In the genomic region with DNA sequence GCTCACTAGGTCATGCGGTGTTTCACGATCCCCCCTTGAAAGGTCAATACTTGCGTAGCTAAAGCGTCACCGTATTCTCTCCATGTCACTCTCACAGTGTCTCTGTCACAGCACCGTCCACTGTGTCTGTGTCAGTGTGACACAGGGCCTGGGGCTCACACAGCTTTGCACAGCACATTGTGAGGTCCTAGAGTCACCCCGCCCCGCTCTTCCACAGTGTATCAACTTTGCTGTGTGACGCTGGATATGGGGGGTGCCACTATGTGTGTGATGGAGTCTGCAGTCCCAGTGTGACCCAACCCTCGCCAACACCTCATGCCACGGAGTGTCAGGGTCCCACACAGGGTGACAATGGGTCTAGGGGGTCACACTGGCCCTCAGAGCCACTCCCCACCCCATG, we compare ENCODE assay signal across 9 cellular contexts. TPM values are rescaled to one million over a fixed set of nuclear protein-coding genes. Genes with fewer than 3 reads are reported as not detected.
DNase-seq lines count a peak whose midpoint lies in the region; ATAC-seq, FAIRE-seq and TF ChIP-seq lines count a peak whose summit lies in the region.
"Had no signal": no experiment of that assay in that cellular context is flagged by ENCODE, and none has a peak within 500 bp of the region (broad histone marks: within the 10 kb centered on the region; RNA-seq: fewer than 3 reads in every experiment).

No MANE protein-coding gene starts in this region.

- TF ChIP-seq CTCF in Caco-2 (IDR thresholded peaks at IDR 0.05; ENCODE audit: insufficient read depth in 1 of 2, low read depth in 1 of 2, low read length in 1 of 2, severe bottlenecking in 1 of 2, unreplicated experiment in 1 of 2): no peak
- no peak for TF ChIP-seq CTCF in WI38 (IDR thresholded peaks at IDR 0.05; ENCODE audit: low read depth, low read length)
- no peak for TF ChIP-seq CTCF in cardiac muscle cell (IDR thresholded peaks at IDR 0.05; ENCODE audit: low read depth, low read length)

- H3K36me3 Mint-ChIP-seq in Caco-2 (ENCODE audit: insufficient read depth, unreplicated experiment): no peaks in the 10 kb centered on the region

- no CpG with 5 or more reads among the region's 11 CpGs for WGBS in trophoblast cell (ENCODE audit: extremely low coverage, insufficient coverage, insufficient read length)

- peak overlapping the region; percentile 14 for H2AFZ ChIP-seq in trophoblast cell (ENCODE audit: insufficient read depth, low read length, poor library complexity)

- no peak overlapping the region for H4K8ac ChIP-seq in trophoblast cell (ENCODE audit: low read depth, low read length)

- H3K4me3 ChIP-seq in Caco-2 (ENCODE audit: low read depth, low read length) (peak overlapping the region; percentile 32), WI38 (ENCODE audit: low read depth, low read length) (peak overlapping the region; percentile 55), cardiac muscle cell (peak overlapping the region; percentile 28), trophoblast cell (ENCODE audit: low read depth, low read length) (peak overlapping the region; percentile 67)

- H3K79me1 ChIP-seq in trophoblast cell (ENCODE audit: low read length): no peaks in the 10 kb centered on the region

- no peaks in the 10 kb centered on the region for H3K9me3 Mint-ChIP-seq in Caco-2 (ENCODE audit: unreplicated experiment)

- no peak overlapping the region for H4K12ac ChIP-seq in trophoblast cell (ENCODE audit: low read depth, low read length)

- CTCF ChIA-PET in Caco-2 (lab: Charles Lee): interaction anchor here (0.5 to 0.9 kb wide), 2 partner anchors 139 to 140 kb away, joined by 4 read pairs; a partner anchor contains a TSS

- no peak overlapping the region for H3K9ac ChIP-seq in trophoblast cell (ENCODE audit: low read length)

- H3K27me3 ChIP-seq in Caco-2 (replicated peaks; ENCODE audit: control insufficient read depth, insufficient read depth, low read length) (no peaks in the 10 kb centered on the region; the same call in 1 of the 2 replicates), cardiac muscle cell (peaks cover 75% of the 10 kb centered on the region), trophoblast cell (ENCODE audit: insufficient read depth, low read length) (peaks cover 8% of the 10 kb centered on the region)

- no peaks in the 10 kb centered on the region for H3K79me2 ChIP-seq in trophoblast cell (ENCODE audit: control insufficient read depth, insufficient read depth, low read length, poor library complexity)

- no peak overlapping the region for H4K91ac ChIP-seq in trophoblast cell (ENCODE audit: low read depth, low read length)

- peak overlapping the region; percentile 79 for H3K4me3 Mint-ChIP-seq in Caco-2 (ENCODE audit: unreplicated experiment)

- H2BK5ac ChIP-seq in trophoblast cell (ENCODE audit: low read depth, low read length, poor library complexity): no peak overlapping the region

- no peak overlapping the region for H2BK120ac ChIP-seq in trophoblast cell (ENCODE audit: insufficient read depth, low read length, poor library complexity)

- no peak overlapping the region for H3K27ac Mint-ChIP-seq in Caco-2 (ENCODE audit: unreplicated experiment)

- no peak overlapping the region for H3K14ac ChIP-seq in trophoblast cell (ENCODE audit: low read length)

- no peak overlapping the region for H2BK12ac ChIP-seq in trophoblast cell (ENCODE audit: low read length)

- intact Hi-C loops in Caco-2 (cut with micrococcal nuclease; ENCODE audit: unreplicated experiment): loop anchor here (5.0 to 10.0 kb wide), 2 partner anchors 136 to 326 kb away; a partner anchor contains a TSS

- no peak for TF ChIP-seq POLR2A in GM12891 (IDR thresholded peaks at IDR 0.05; ENCODE audit: low read depth, low read length)

- ATAC-seq in HG02970 (IDR thresholded peaks at IDR 0.05; ENCODE audit: low FRiP score, unreplicated experiment): no peak

- no peaks in the 10 kb centered on the region for H3K36me3 ChIP-seq in Caco-2 (ENCODE audit: control insufficient read depth, insufficient read depth, low read length)
- no peaks in the 10 kb centered on the region for H3K36me3 ChIP-seq in cardiac muscle cell
- no peaks in the 10 kb centered on the region for H3K36me3 ChIP-seq in trophoblast cell (ENCODE audit: control insufficient read depth in 1 of 2, insufficient read depth in 2 of 2, low read length in 2 of 2)

- no peak overlapping the region for H2AK5ac ChIP-seq in trophoblast cell (ENCODE audit: low read length)

- H3K9me3 ChIP-seq in Caco-2 (peaks cover 6% of the 10 kb centered on the region; the same call in 1 of the 2 replicates), cardiac muscle cell (ENCODE audit: low read depth) (no peaks in the 10 kb centered on the region), trophoblast cell (ENCODE audit: insufficient read depth, low read depth, low read length) (peaks cover 10% of the 10 kb centered on the region)

- BruUV-seq in Caco-2 (replicated peaks; lab: Mats Ljungman, UMichigan): no TSS peak

- DNase-seq in Caco-2: no peak
- DNase-seq in cardiac muscle cell (ENCODE audit: low read depth in 1 of 2, low spot score in 1 of 2): no peak
- DNase-seq in trophoblast cell: no peak
- DNase-seq in islet precursor cell: no peak
- no peak for DNase-seq in GOT3 (lab: John Stamatoyannopoulos, UW)
- no peak for DNase-seq in GM12891 (ENCODE audit: insufficient read length, low spot score)
- DNase-seq: NCI-H2171 had no signal

- H3K4me2 ChIP-seq in trophoblast cell (ENCODE audit: low read length): peak overlapping the region; percentile 77

- no peak for FAIRE-seq in GM12891 (lab: Jason Lieb, UNC)

- no peak overlapping the region for H3K23ac ChIP-seq in trophoblast cell (ENCODE audit: low read length)

- no peak overlapping the region for H3K18ac ChIP-seq in trophoblast cell (ENCODE audit: low read length)

- H3K4ac ChIP-seq in trophoblast cell (ENCODE audit: low read depth, low read length): no peak overlapping the region

- peaks cover 6% of the 10 kb centered on the region; the same call in 1 of the 2 replicates for H3K4me1 ChIP-seq in Caco-2
- H3K4me1 ChIP-seq in cardiac muscle cell (ENCODE audit: low read depth): no peaks in the 10 kb centered on the region
- peaks cover 5 to 6% of the 10 kb centered on the region in 2 experiments for H3K4me1 ChIP-seq in trophoblast cell (ENCODE audit: control insufficient read depth in 1 of 2, insufficient read depth in 2 of 2, low read length in 2 of 2)

- H3K27me3 Mint-ChIP-seq in Caco-2 (ENCODE audit: insufficient read depth, unreplicated experiment): peaks cover 22% of the 10 kb centered on the region

- no peak overlapping the region for H3K27ac ChIP-seq in cardiac muscle cell
- H3K27ac ChIP-seq in trophoblast cell (ENCODE audit: low read depth, low read length): no peak overlapping the region

- peaks cover 5% of the 10 kb centered on the region for H3K4me1 Mint-ChIP-seq in Caco-2 (ENCODE audit: low read depth, unreplicated experiment)

- POLR2A ChIA-PET in Caco-2 (lab: Charles Lee): no interaction called here

TF ChIP-seq in GM12891, 5 proteins besides CTCF, POLR2A, EP300 and RAD21:
- TF ChIP-seq SPI1 (IDR thresholded peaks at IDR 0.05; ENCODE audit: low read depth, low read length): no peak
- TF ChIP-seq POLR2AphosphoS5 (IDR thresholded peaks at IDR 0.05; ENCODE audit: low read depth, low read length): no peak
- no peak for TF ChIP-seq PAX5 (IDR thresholded peaks at IDR 0.05; ENCODE audit: insufficient read depth, low read length, severe bottlenecking)
- TF ChIP-seq TAF1 (IDR thresholded peaks at IDR 0.05; ENCODE audit: low read depth, low read length): no peak
- TF ChIP-seq POU2F2 (IDR thresholded peaks at IDR 0.05; ENCODE audit: low read depth, low read length): no peak

RNA-seq across cellular contexts. Expression of a gene that starts 0.6 kb away (rescaled TPM):
- 0.42 TPM in 1 of 2 replicates, not detected in the other for total RNA-seq in Caco-2 (2022)
- not detected in 2 replicates for total RNA-seq in cardiac muscle cell
- 0.06 and 0.27 TPM in 2 replicates for polyA plus RNA-seq in cardiac muscle cell
- 0.59 and 0.61 TPM in 2 replicates for polyA plus RNA-seq in trophoblast cell (2013)
- polyA plus RNA-seq in GM12891 (2012; ENCODE audit: low read depth, missing spikeins): 0.09 TPM
